ENCODE assay signal across 8 cellular contexts in genomic region chr5:61817472-61818326, GRCh38.
A peak's percentile ranks its signal among the peaks of the same experiment; 100 is the strongest.
DNase-seq lines count a peak whose midpoint lies in the region; ATAC-seq and TF ChIP-seq lines count a peak whose summit lies in the region.

No MANE protein-coding gene starts in this region.

- no peak overlapping the region for H3K27ac Mint-ChIP-seq in osteocyte (ENCODE audit: unreplicated experiment)

- no peaks in the 10 kb centered on the region for H3K36me3 Mint-ChIP-seq in osteocyte (ENCODE audit: unreplicated experiment)

- H3K27me3 Mint-ChIP-seq in osteocyte (ENCODE audit: unreplicated experiment) = peaks cover 30% of the 10 kb centered on the region

- peaks cover 5% of the 10 kb centered on the region for H3K4me1 Mint-ChIP-seq in osteocyte (ENCODE audit: unreplicated experiment)

- no peak overlapping the region for H3K4me3 Mint-ChIP-seq in osteocyte (ENCODE audit: unreplicated experiment)

- ATAC-seq in HG03097 (IDR thresholded peaks at IDR 0.05; ENCODE audit: low FRiP score, unreplicated experiment) = no peak

- no peaks in the 10 kb centered on the region for H3K9me3 Mint-ChIP-seq in osteocyte (ENCODE audit: unreplicated experiment)

- DNase-seq in NCI-H1105 treated with DMSO at 0.1 percent for 48 hours (lab: John Stamatoyannopoulos, UW) (peak; percentile 28), NCI-H1105 (lab: John Stamatoyannopoulos, UW) (no peak), RKO (ENCODE audit: low spot score) (peak; percentile 65), fibroblast of the conjunctiva (ENCODE audit: low read depth) (peak; percentile 30), osteocyte (ENCODE audit: extremely low spot score, unreplicated experiment) (no peak)
- no peak for DNase-seq in stimulated activated naive CD4-positive, alpha-beta T cell treated with Interleukin-2 at 50 U/mL for 16 hours (lab: John Stamatoyannopoulos, UW)
- no peak for DNase-seq in activated naive CD4-positive, alpha-beta T cell treated with anti-CD3 and anti-CD28 coated beads, Interleukin-2, amount 50 U/mL, for 16 hours

- TF ChIP-seq CTCF in osteocyte (IDR thresholded peaks at IDR 0.05) = peak; percentile 87

Comparison
In these comparisons a context has a peak if more than half of its experiments do, and no peak if none do; other contexts are left out.
1. DNase-seq: peak in NCI-H1105 treated with DMSO at 0.1 percent for 48 hours (single experiment), RKO (single experiment) and fibroblast of the conjunctiva (single experiment); none in NCI-H1105 (single experiment), osteocyte (single experiment), stimulated activated naive CD4-positive, alpha-beta T cell treated with Interleukin-2 at 50 U/mL for 16 hours (single experiment) and activated naive CD4-positive, alpha-beta T cell treated with anti-CD3 and anti-CD28 coated beads, Interleukin-2, amount 50 U/mL, for 16 hours (single experiment).